In genomic region chr17:11869680-11870394, GRCh38 we compare ENCODE assay signal across 26 cellular contexts.
"Had no signal": no experiment of that assay in that cellular context is flagged by ENCODE, and none has a peak within 500 bp of the region (broad histone marks: within the 10 kb centered on the region; RNA-seq: fewer than 3 reads in every experiment).

No MANE protein-coding gene starts in this region.

- H3K36me3 ChIP-seq: left ventricle myocardium inferior, pancreas, prostate gland, sigmoid colon, spleen, suprapubic skin, thoracic aorta, tibial artery, upper lobe of right lung had no signal

- H3K4me3 Mint-ChIP-seq: mesothelial cell of epicardium; naive thymus-derived CD4-positive, alpha-beta T cell; natural killer cell treated with Interleukin-12 subunit alpha and Interleukin-12 subunit beta and Interleukin-15 and Interleukin-18, amount 100 ng/mL, for 72 hours; stimulated activated effector memory CD8-positive, alpha-beta T cell treated with anti-CD3 and anti-CD28 coated beads, Interleukin-12 subunit alpha, Interleukin-12 subunit beta, amount 100 ng/mL, for 72 hours; stimulated activated naive CD8-positive, alpha-beta T cell treated with anti-CD3 and anti-CD28 coated beads, Interleukin-15, Interleukin-2, amounts not matched to agents 100 ng/mL and 50 ng/mL, for 24 hours had no signal

- H3K4me3 ChIP-seq: left ventricle myocardium inferior, lung, pancreas, prostate gland, sigmoid colon, spleen, suprapubic skin, thoracic aorta, tibial artery, upper lobe of right lung had no signal

- H3K9me3 ChIP-seq: pancreas, prostate gland, suprapubic skin, thoracic aorta, upper lobe of right lung had no signal

- H3K27ac ChIP-seq: left ventricle myocardium inferior, pancreas, prostate gland, sigmoid colon, spleen, suprapubic skin, thoracic aorta, tibial artery, upper lobe of right lung had no signal

- H3K4me1 Mint-ChIP-seq: mesothelial cell of epicardium; naive thymus-derived CD4-positive, alpha-beta T cell; stimulated activated effector memory CD8-positive, alpha-beta T cell treated with anti-CD3 and anti-CD28 coated beads, Interleukin-12 subunit alpha, Interleukin-12 subunit beta, amount 100 ng/mL, for 72 hours had no signal

- H3K36me3 Mint-ChIP-seq: mesothelial cell of epicardium; naive thymus-derived CD4-positive, alpha-beta T cell; stimulated activated effector memory CD8-positive, alpha-beta T cell treated with anti-CD3 and anti-CD28 coated beads, Interleukin-12 subunit alpha, Interleukin-12 subunit beta, amount 100 ng/mL, for 72 hours had no signal

- ATAC-seq: naive thymus-derived CD4-positive, alpha-beta T cell; natural killer cell treated with Interleukin-12 subunit alpha and Interleukin-12 subunit beta and Interleukin-15 and Interleukin-18, amount 100 ng/mL, for 72 hours; pancreas; right cardiac atrium; stimulated activated effector memory CD8-positive, alpha-beta T cell treated with anti-CD3 and anti-CD28 coated beads, Interleukin-12 subunit alpha, Interleukin-12 subunit beta, amount 100 ng/mL, for 72 hours; upper lobe of right lung had no signal

- H3K27ac Mint-ChIP-seq: mesothelial cell of epicardium; naive thymus-derived CD4-positive, alpha-beta T cell; natural killer cell treated with Interleukin-12 subunit alpha and Interleukin-12 subunit beta and Interleukin-15 and Interleukin-18, amount 100 ng/mL, for 72 hours; stimulated activated effector memory CD8-positive, alpha-beta T cell treated with anti-CD3 and anti-CD28 coated beads, Interleukin-12 subunit alpha, Interleukin-12 subunit beta, amount 100 ng/mL, for 72 hours; stimulated activated naive CD8-positive, alpha-beta T cell treated with anti-CD3 and anti-CD28 coated beads, Interleukin-15, Interleukin-2, amounts not matched to agents 100 ng/mL and 50 ng/mL, for 24 hours had no signal

- H3K4me1 ChIP-seq: left ventricle myocardium inferior, pancreas, prostate gland, sigmoid colon, spleen, suprapubic skin, tibial artery, upper lobe of right lung had no signal

- DNase-seq: hippocampal formation; kidney; left ventricle myocardium inferior; mesendoderm; naive thymus-derived CD4-positive, alpha-beta T cell; nucleus accumbens; pancreas; posterior cingulate gyrus; retina; right cardiac atrium; sigmoid colon; small intestine; spleen; stimulated activated CD4-positive, alpha-beta T cell treated with anti-CD3 and anti-CD28 coated beads, Interleukin-4, amount 100 ng/mL, for 24 hours; stimulated activated naive CD4-positive, alpha-beta T cell; tibial artery; trophoblast cell; upper lobe of right lung had no signal

- H3K27me3 ChIP-seq: pancreas, sigmoid colon, spleen, suprapubic skin, tibial artery, upper lobe of right lung had no signal

- H3K27me3 Mint-ChIP-seq: natural killer cell treated with Interleukin-12 subunit alpha and Interleukin-12 subunit beta and Interleukin-15 and Interleukin-18, amount 100 ng/mL, for 72 hours had no signal
